In the genomic region with DNA sequence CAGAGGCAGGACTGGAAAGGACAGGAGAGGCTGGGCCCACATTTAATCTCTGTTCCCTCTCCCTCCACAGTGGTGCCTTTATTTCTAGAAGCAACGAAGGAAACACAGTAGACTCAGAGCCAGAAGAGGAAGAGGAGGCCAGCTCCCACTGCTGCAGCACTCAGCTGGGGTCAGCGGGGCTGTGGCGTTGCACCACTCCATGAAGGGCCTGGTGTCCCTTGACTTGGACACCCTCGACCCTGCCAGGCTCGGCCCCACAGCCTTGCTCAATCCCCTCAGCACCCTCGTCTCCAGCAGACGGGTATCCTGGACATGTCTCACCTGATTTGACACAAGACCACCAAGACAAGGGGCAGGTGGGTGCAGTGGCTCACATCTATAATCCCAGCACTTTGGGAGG, we compare ENCODE assay signal across 14 cellular contexts. TPM values are rescaled to one million over a fixed set of nuclear protein-coding genes. Genes with fewer than 3 reads are reported as not detected.
A peak's percentile ranks its signal among the peaks of the same experiment; 100 is the strongest.
DNase-seq lines count a peak whose midpoint lies in the region; ATAC-seq and TF ChIP-seq lines count a peak whose summit lies in the region.
"Had no signal": no experiment of that assay in that cellular context is flagged by ENCODE, and none has a peak within 500 bp of the region (broad histone marks: within the 10 kb centered on the region; RNA-seq: fewer than 3 reads in every experiment).

No MANE protein-coding gene starts in this region.

- dilution Hi-C loops in IMR-90 (cut with HindIII; ENCODE audit: low sequenced_read_pairs, unreplicated experiment) = no loop called here

- no peak for ATAC-seq in CD8-positive, alpha-beta T cell
- no peak for ATAC-seq in IMR-90 (ENCODE audit: low read depth)

- no peaks in the 10 kb centered on the region for H3K27me3 ChIP-seq in CD8-positive, alpha-beta T cell (ENCODE audit: insufficient read depth, low read length)
- H3K27me3 ChIP-seq in IMR-90 (ENCODE audit: control insufficient read depth, insufficient read depth, low read length) = peaks cover 27% of the 10 kb centered on the region; the same call in 1 of the 2 replicates

- no peak overlapping the region for H3K14ac ChIP-seq in IMR-90 (replicated peaks; ENCODE audit: low read depth, low read length)

- no peak overlapping the region for H3K56ac ChIP-seq in IMR-90 (ENCODE audit: extremely low read depth, insufficient read depth, low read length)

- H4K5ac ChIP-seq in IMR-90 (ENCODE audit: low read depth, low read length) = no peak overlapping the region

- no peak for TF ChIP-seq POLR2A in IMR-90 (IDR thresholded peaks at IDR 0.05; ENCODE audit: low read depth, low read length)

- no peak overlapping the region for H3K23ac ChIP-seq in IMR-90 (ENCODE audit: low read depth, low read length)

- H3K27ac ChIP-seq in CD8-positive, alpha-beta T cell (ENCODE audit: low read depth, low read length) = no peak overlapping the region
- H3K27ac ChIP-seq in IMR-90 (ENCODE audit: insufficient read depth, low read length) (no peak overlapping the region), angular gyrus (ENCODE audit: low read depth, low read length) (peak overlapping the region; percentile 40)

- H4K20me1 ChIP-seq in IMR-90 (ENCODE audit: insufficient read depth, low read length) = no peaks in the 10 kb centered on the region

- no peak overlapping the region for H3K9ac ChIP-seq in IMR-90 (ENCODE audit: low read depth, low read length)

- no peak overlapping the region for H4K8ac ChIP-seq in IMR-90 (ENCODE audit: low read depth in 2 of 2, low read length in 2 of 2)

- intact Hi-C loops in CD8-positive, alpha-beta T cell (cut with DNase I, micrococcal nuclease) = loop anchor here in 1 of 2 experiments (2.0 kb wide), 1 partner anchor 39 kb away; the partner anchor contains the start of gene PRKAG2
- intact Hi-C loops in IMR-90 (cut with micrococcal nuclease) = no loop called here

- POLR2A ChIA-PET in CD8-positive, alpha-beta T cell (lab: Charles Lee) = no interaction called here
- POLR2A ChIA-PET in IMR-90 (lab: Charles Lee; ENCODE audit: unreplicated experiment) = no interaction called here

- peaks cover under 1% of the 10 kb centered on the region for H3K36me3 Mint-ChIP-seq in CD8-positive, alpha-beta T cell
- no peaks in the 10 kb centered on the region for H3K36me3 Mint-ChIP-seq in nephron (ENCODE audit: low read depth)

- no peak overlapping the region for H3K18ac ChIP-seq in IMR-90 (ENCODE audit: low read depth, low read length)

- no peaks in the 10 kb centered on the region for H3K9me3 Mint-ChIP-seq in CD8-positive, alpha-beta T cell
- H3K9me3 Mint-ChIP-seq in nephron = no peaks in the 10 kb centered on the region
- H3K9me3 Mint-ChIP-seq: stimulated activated naive CD8-positive, alpha-beta T cell treated with anti-CD3 and anti-CD28 coated beads, Interleukin-15, amount 100 ng/mL, for 72 hours had no signal

- peaks cover 39% of the 10 kb centered on the region for H3K4me1 Mint-ChIP-seq in CD8-positive, alpha-beta T cell (ENCODE audit: low read depth)
- peaks cover 10% of the 10 kb centered on the region for H3K4me1 Mint-ChIP-seq in nephron

- no peak for DNase-seq in CD8-positive, alpha-beta T cell
- DNase-seq in IMR-90 (no peak), NCI-H1417 (lab: John Stamatoyannopoulos, UW) (no peak), GM03348 (ENCODE audit: low spot score) (no peak), NCI-H187 treated with DMSO at 0.1 percent for 48 hours (lab: John Stamatoyannopoulos, UW) (no peak), DMS 273 (lab: John Stamatoyannopoulos, UW; ENCODE audit: unreplicated experiment) (no peak)
- DNase-seq: activated CD8-positive, alpha-beta memory T cell treated with anti-CD3 and anti-CD28 coated beads, Interleukin-2, amount 50 U/mL, for 4 hours; amniotic stem cell; Caco-2; HCEC 1CT; NCI-H1048; stimulated activated naive CD8-positive, alpha-beta T cell treated with anti-CD3 and anti-CD28 coated beads, Interleukin-15, amount 100 ng/mL, for 72 hours had no signal

- H3K4me3 Mint-ChIP-seq in CD8-positive, alpha-beta T cell = no peak overlapping the region
- H3K4me3 Mint-ChIP-seq in nephron = peak overlapping the region in 2 of 3 experiments; percentile 4 to 26

- in situ Hi-C loops in IMR-90 (cut with MboI; ENCODE audit: low sequenced_read_pairs) = no loop called here

- H3K4me3 ChIP-seq in CD8-positive, alpha-beta T cell (ENCODE audit: low read depth, low read length) = no peak overlapping the region
- no peak overlapping the region for H3K4me3 ChIP-seq in IMR-90 (ENCODE audit: insufficient read depth, low read depth, low read length)

- H3K4ac ChIP-seq in IMR-90 (ENCODE audit: low read depth, low read length) = no peak overlapping the region

- BruUV-seq in IMR-90 (replicated peaks; lab: Mats Ljungman, UMichigan) = no TSS peak

- no peaks in the 10 kb centered on the region for H3K9me1 ChIP-seq in IMR-90 (ENCODE audit: insufficient read depth, low read length)

- no CpG with 5 or more reads among the region's 7 CpGs for WGBS in IMR-90 (ENCODE audit: extremely low coverage in 2 of 2, insufficient read length in 1 of 2), 2 experiments

- TF ChIP-seq CTCF in CD8-positive, alpha-beta T cell (IDR thresholded peaks at IDR 0.05) = no peak
- no peak for TF ChIP-seq CTCF in IMR-90 (conservative IDR thresholded peaks at IDR 0.05; ENCODE audit: low read depth, low read length)
- TF ChIP-seq CTCF in nephron (IDR thresholded peaks at IDR 0.05; ENCODE audit: unreplicated experiment in 3 of 3) = no peak

- peaks cover 34% of the 10 kb centered on the region for H3K4me1 ChIP-seq in CD8-positive, alpha-beta T cell (ENCODE audit: insufficient read depth, low read length)
- H3K4me1 ChIP-seq in IMR-90 (ENCODE audit: control insufficient read depth, insufficient read depth, low read length) = no peaks in the 10 kb centered on the region
- H3K4me1 ChIP-seq: Caco-2 had no signal

- peak overlapping the region; percentile 28 for H2AK9ac ChIP-seq in IMR-90 (replicated peaks; ENCODE audit: low read depth, low read length, poor library complexity)

- peak overlapping the region; percentile 45 for H3K27ac Mint-ChIP-seq in CD8-positive, alpha-beta T cell
- H3K27ac Mint-ChIP-seq in nephron = peak overlapping the region in 1 of 3 experiments; percentile 27

- no peak overlapping the region for H2AFZ ChIP-seq in IMR-90 (replicated peaks; ENCODE audit: low read length, poor library complexity)

- H2BK120ac ChIP-seq in IMR-90 (ENCODE audit: low read depth, low read length) = no peak overlapping the region

- H2BK20ac ChIP-seq in IMR-90 (ENCODE audit: low read depth, low read length) = no peak overlapping the region

- no peaks in the 10 kb centered on the region for H3K9me3 ChIP-seq in CD8-positive, alpha-beta T cell (ENCODE audit: low read length)
- no peaks in the 10 kb centered on the region for H3K9me3 ChIP-seq in IMR-90 (ENCODE audit: control insufficient read depth, insufficient read depth, low read length)
- H3K9me3 ChIP-seq: Caco-2 had no signal

- TF ChIP-seq RAD21 in IMR-90 (IDR thresholded peaks at IDR 0.05; ENCODE audit: low read length) = no peak

- CTCF ChIA-PET in CD8-positive, alpha-beta T cell (lab: Charles Lee) = interaction anchor here (1.4 kb wide), 1 partner anchor 55 kb away, joined by 3 read pairs; no protein-coding TSS in a partner anchor
- CTCF ChIA-PET in IMR-90 (lab: Yijun Ruan, JAX) = no interaction called here

- H3K79me1 ChIP-seq in IMR-90 (ENCODE audit: low read depth in 1 of 2, low read length in 2 of 2) = no peaks in the 10 kb centered on the region

- no peaks in the 10 kb centered on the region for H3K36me3 ChIP-seq in CD8-positive, alpha-beta T cell (ENCODE audit: insufficient read depth, low read length)
- no peaks in the 10 kb centered on the region for H3K36me3 ChIP-seq in IMR-90 (ENCODE audit: control insufficient read depth, insufficient read depth, low read length)

- no peak overlapping the region for H3K4me2 ChIP-seq in IMR-90 (ENCODE audit: low read depth, low read length)

- no peak overlapping the region for H2BK5ac ChIP-seq in IMR-90 (ENCODE audit: low read depth, low read length, poor library complexity, severe bottlenecking)

- H2AK5ac ChIP-seq in IMR-90 (ENCODE audit: low read depth, low read length) = no peak overlapping the region

- H3K27me3 Mint-ChIP-seq in CD8-positive, alpha-beta T cell (ENCODE audit: low read depth) = no peaks in the 10 kb centered on the region
- H3K27me3 Mint-ChIP-seq in nephron (ENCODE audit: low read depth) = peaks cover 47% of the 10 kb centered on the region
- H3K27me3 Mint-ChIP-seq: stimulated activated naive CD8-positive, alpha-beta T cell treated with anti-CD3 and anti-CD28 coated beads, Interleukin-15, amount 100 ng/mL, for 72 hours had no signal

- no peak overlapping the region for H2BK15ac ChIP-seq in IMR-90 (ENCODE audit: low read depth, low read length)

- H4K91ac ChIP-seq in IMR-90 (ENCODE audit: insufficient read depth, low read depth, low read length) = no peak overlapping the region

TF ChIP-seq in IMR-90, 13 proteins besides CTCF, POLR2A, EP300 and RAD21:
- TF ChIP-seq CHD1 (IDR thresholded peaks at IDR 0.05; ENCODE audit: low read depth, low read length) (no peak), FOS (IDR thresholded peaks at IDR 0.05; ENCODE audit: low read depth, low read length) (no peak)

RNA-seq across cellular contexts. Expression of gene PRKAG2, which starts 38.8 kb away (rescaled TPM):
- total RNA-seq in CD8-positive, alpha-beta T cell = 10 to 100 TPM; 41.3 to 41.8 TPM
- 15.4 and 25.6 TPM in 2 replicates for total RNA-seq in IMR-90 (2012; rRNA removed)
- polyA plus RNA-seq in IMR-90 (2012; rRNA removed) = 17.5 and 21.6 TPM in 2 replicates
- polyA plus RNA-seq in IMR-90 (2012; cell fraction: cytosol; rRNA removed) = 5.2 and 6.0 TPM in 2 replicates
- 7.8 and 39.5 TPM in 2 replicates for polyA plus RNA-seq in IMR-90 (2012; cell fraction: nucleus; rRNA removed; ENCODE audit: low replicate concordance)
